Comparison of ENCODE assay signal across 19 cellular contexts in genomic region chr6:15280961-15281360, GRCh38. TPM values are rescaled to one million over a fixed set of nuclear protein-coding genes. Genes with fewer than 3 reads are reported as not detected.
DNase-seq lines count a peak whose midpoint lies in the region; ATAC-seq and TF ChIP-seq lines count a peak whose summit lies in the region.
"Had no signal": no experiment of that assay in that cellular context is flagged by ENCODE, and none has a peak within 500 bp of the region (broad histone marks: within the 10 kb centered on the region; RNA-seq: fewer than 3 reads in every experiment).

No MANE protein-coding gene starts in this region.

- peak overlapping the region; percentile 65 for H3K27ac Mint-ChIP-seq in activated CD4-positive, alpha-beta T cell treated with anti-CD3 and anti-CD28 coated beads, Interleukin-2, amount 10 ng/mL, durations not matched to agents 24 days and 14 days
- no peak overlapping the region for H3K27ac Mint-ChIP-seq in activated CD4-positive, alpha-beta T cell treated with anti-CD3 and anti-CD28 coated beads for 36 hours
- H3K27ac Mint-ChIP-seq in activated T-helper 2 cell treated with anti-CD3 and anti-CD28 coated beads, Interferon-gamma antibody, Interleukin-2, Interleukin-4, amounts not matched to agents 10 μg/mL and 5 μg/mL and 100 μg/mL, durations not matched to agents 14 hours and 24 hours and 36 hours: peak overlapping the region; percentile 70
- H3K27ac Mint-ChIP-seq in stimulated activated effector memory CD8-positive, alpha-beta T cell treated with anti-CD3 and anti-CD28 coated beads, Interleukin-12 subunit alpha, Interleukin-12 subunit beta, amount 100 ng/mL, for 72 hours: peak overlapping the region; percentile 9
- H3K27ac Mint-ChIP-seq: activated T-helper 17 cell treated with anti-CD3 and anti-CD28 coated beads, Interleukin-2, amount 50 U/mL, for 72 hours had no signal

- peak overlapping the region; percentile 26 for H3K4me2 ChIP-seq in hepatocyte

- no peaks in the 10 kb centered on the region for H3K36me3 ChIP-seq in hepatocyte (replicated peaks; ENCODE audit: insufficient read depth, low read depth)
- H3K36me3 ChIP-seq: brain microvascular endothelial cell, colonic mucosa, transverse colon had no signal

- H3K4me1 ChIP-seq in hepatocyte (ENCODE audit: insufficient read depth): peaks cover 23% of the 10 kb centered on the region

- H3K4me3 ChIP-seq in hepatocyte: no peak overlapping the region
- H3K4me3 ChIP-seq: colonic mucosa, transverse colon had no signal

- H3K27me3 Mint-ChIP-seq in activated CD4-positive, alpha-beta T cell treated with anti-CD3 and anti-CD28 coated beads, Interleukin-2, amount 10 ng/mL, durations not matched to agents 24 days and 14 days: no peaks in the 10 kb centered on the region
- no peaks in the 10 kb centered on the region for H3K27me3 Mint-ChIP-seq in activated CD4-positive, alpha-beta T cell treated with anti-CD3 and anti-CD28 coated beads for 36 hours
- H3K27me3 Mint-ChIP-seq in activated T-helper 2 cell treated with anti-CD3 and anti-CD28 coated beads, Interferon-gamma antibody, Interleukin-2, Interleukin-4, amounts not matched to agents 10 μg/mL and 5 μg/mL and 100 μg/mL, durations not matched to agents 14 hours and 24 hours and 36 hours (ENCODE audit: low read depth): no peaks in the 10 kb centered on the region
- H3K27me3 Mint-ChIP-seq: activated T-helper 17 cell treated with anti-CD3 and anti-CD28 coated beads, Interleukin-2, amount 50 U/mL, for 72 hours had no signal

- no peaks in the 10 kb centered on the region for H3K9me2 ChIP-seq in hepatocyte (replicated peaks; ENCODE audit: insufficient read depth)

- H3K9me3 ChIP-seq in hepatocyte (ENCODE audit: low read depth): no peaks in the 10 kb centered on the region
- H3K9me3 ChIP-seq: colonic mucosa, transverse colon had no signal

- 95% methylated on average over 8 of the region's 8 CpGs for WGBS in hepatocyte (ENCODE audit: low lambda C conversion rate, missing lambda C conversion rate)

- H3K4me3 Mint-ChIP-seq in activated CD4-positive, alpha-beta T cell treated with anti-CD3 and anti-CD28 coated beads, Interleukin-2, amount 10 ng/mL, durations not matched to agents 24 days and 14 days: peak overlapping the region; percentile 30
- no peak overlapping the region for H3K4me3 Mint-ChIP-seq in activated CD4-positive, alpha-beta T cell treated with anti-CD3 and anti-CD28 coated beads for 36 hours
- no peak overlapping the region for H3K4me3 Mint-ChIP-seq in activated T-helper 2 cell treated with anti-CD3 and anti-CD28 coated beads, Interferon-gamma antibody, Interleukin-2, Interleukin-4, amounts not matched to agents 10 μg/mL and 5 μg/mL and 100 μg/mL, durations not matched to agents 14 hours and 24 hours and 36 hours (ENCODE audit: low read depth)
- H3K4me3 Mint-ChIP-seq in stimulated activated effector memory CD8-positive, alpha-beta T cell treated with anti-CD3 and anti-CD28 coated beads, Interleukin-12 subunit alpha, Interleukin-12 subunit beta, amount 100 ng/mL, for 72 hours: no peak overlapping the region
- H3K4me3 Mint-ChIP-seq: activated T-helper 17 cell treated with anti-CD3 and anti-CD28 coated beads, Interleukin-2, amount 50 U/mL, for 72 hours had no signal

- no peak for DNase-seq in activated CD4-positive, alpha-beta T cell treated with anti-CD3 and anti-CD28 coated beads, Interleukin-2, amount 10 ng/mL, durations not matched to agents 24 days and 14 days
- no peak for DNase-seq in activated CD4-positive, alpha-beta T cell treated with anti-CD3 and anti-CD28 coated beads for 36 hours
- DNase-seq in activated T-helper 2 cell treated with anti-CD3 and anti-CD28 coated beads, Interferon-gamma antibody, Interleukin-2, Interleukin-4, amounts not matched to agents 10 μg/mL and 5 μg/mL and 100 μg/mL, durations not matched to agents 14 hours and 24 hours and 36 hours (ENCODE audit: low spot score): no peak
- DNase-seq in hepatocyte (ENCODE audit: low spot score) (no peak), amniotic stem cell (lab: John Stamatoyannopoulos, UW) (no peak), T-helper 9 cell (no peak)
- DNase-seq in stimulated activated effector memory CD8-positive, alpha-beta T cell treated with anti-CD3 and anti-CD28 coated beads, Interleukin-12 subunit alpha, Interleukin-12 subunit beta, amount 100 ng/mL, for 72 hours (ENCODE audit: low spot score in 2 of 2): no peak
- DNase-seq: activated CD4-positive, alpha-beta T cell treated with anti-CD3 and anti-CD28 coated beads for 1 hour; AML-193; brain microvascular endothelial cell; colonic mucosa; KBM-7; MM.1S; NCI-H1436 treated with DMSO at 0.1 percent for 48 hours; T1000; transverse colon had no signal

- H2AFZ ChIP-seq in hepatocyte: no peak overlapping the region
- H2AFZ ChIP-seq: parathyroid adenoma had no signal

- ATAC-seq in activated CD4-positive, alpha-beta T cell treated with anti-CD3 and anti-CD28 coated beads for 36 hours: no peak
- no peak for ATAC-seq in stimulated activated effector memory CD8-positive, alpha-beta T cell treated with anti-CD3 and anti-CD28 coated beads, Interleukin-12 subunit alpha, Interleukin-12 subunit beta, amount 100 ng/mL, for 72 hours
- no peak for ATAC-seq in HG02571 (IDR thresholded peaks at IDR 0.05; ENCODE audit: unreplicated experiment)
- ATAC-seq: activated T-helper 17 cell treated with anti-CD3 and anti-CD28 coated beads, Interleukin-2, amount 50 U/mL, for 72 hours had no signal

- no peak overlapping the region for H3K27ac ChIP-seq in hepatocyte
- H3K27ac ChIP-seq: brain microvascular endothelial cell, colonic mucosa, parathyroid adenoma, transverse colon had no signal

- TF ChIP-seq CTCF in hepatocyte (IDR thresholded peaks at IDR 0.05; ENCODE audit: poor library complexity): no peak

- no peaks in the 10 kb centered on the region for H3K27me3 ChIP-seq in hepatocyte
- H3K27me3 ChIP-seq: brain microvascular endothelial cell, colonic mucosa, transverse colon had no signal

- intact Hi-C loops in activated CD4-positive, alpha-beta T cell treated with anti-CD3 and anti-CD28 coated beads, Interleukin-2, amount 10 ng/mL, durations not matched to agents 24 days and 14 days (cut with micrococcal nuclease): no loop called here
- intact Hi-C loops in activated CD4-positive, alpha-beta T cell treated with anti-CD3 and anti-CD28 coated beads for 36 hours (cut with DNase I, micrococcal nuclease): no loop called here
- intact Hi-C loops in activated T-helper 2 cell treated with anti-CD3 and anti-CD28 coated beads, Interferon-gamma antibody, Interleukin-2, Interleukin-4, amounts not matched to agents 10 μg/mL and 5 μg/mL and 100 μg/mL, durations not matched to agents 14 hours and 24 hours and 36 hours (cut with micrococcal nuclease): no loop called here

- peaks cover 94% of the 10 kb centered on the region for H3K79me2 ChIP-seq in hepatocyte

- POLR2A ChIA-PET in activated CD4-positive, alpha-beta T cell treated with anti-CD3 and anti-CD28 coated beads for 36 hours (lab: Charles Lee): no interaction called here

- peaks cover 23% of the 10 kb centered on the region for H4K20me1 ChIP-seq in hepatocyte (ENCODE audit: insufficient read depth, poor library complexity, severe bottlenecking)

- no peaks in the 10 kb centered on the region for H3K9me3 Mint-ChIP-seq in activated CD4-positive, alpha-beta T cell treated with anti-CD3 and anti-CD28 coated beads, Interleukin-2, amount 10 ng/mL, durations not matched to agents 24 days and 14 days
- no peaks in the 10 kb centered on the region for H3K9me3 Mint-ChIP-seq in activated CD4-positive, alpha-beta T cell treated with anti-CD3 and anti-CD28 coated beads for 36 hours (ENCODE audit: low read depth)
- H3K9me3 Mint-ChIP-seq in activated T-helper 2 cell treated with anti-CD3 and anti-CD28 coated beads, Interferon-gamma antibody, Interleukin-2, Interleukin-4, amounts not matched to agents 10 μg/mL and 5 μg/mL and 100 μg/mL, durations not matched to agents 14 hours and 24 hours and 36 hours: no peaks in the 10 kb centered on the region
- H3K9me3 Mint-ChIP-seq in stimulated activated effector memory CD8-positive, alpha-beta T cell treated with anti-CD3 and anti-CD28 coated beads, Interleukin-12 subunit alpha, Interleukin-12 subunit beta, amount 100 ng/mL, for 72 hours: no peaks in the 10 kb centered on the region
- H3K9me3 Mint-ChIP-seq: activated T-helper 17 cell treated with anti-CD3 and anti-CD28 coated beads, Interleukin-2, amount 50 U/mL, for 72 hours had no signal

- CTCF ChIA-PET in activated CD4-positive, alpha-beta T cell treated with anti-CD3 and anti-CD28 coated beads for 36 hours (lab: Charles Lee): no interaction called here

- peaks cover 31% of the 10 kb centered on the region for H3K36me3 Mint-ChIP-seq in activated CD4-positive, alpha-beta T cell treated with anti-CD3 and anti-CD28 coated beads, Interleukin-2, amount 10 ng/mL, durations not matched to agents 24 days and 14 days (ENCODE audit: low read depth)
- peaks cover 27% of the 10 kb centered on the region for H3K36me3 Mint-ChIP-seq in activated CD4-positive, alpha-beta T cell treated with anti-CD3 and anti-CD28 coated beads for 36 hours (ENCODE audit: low read depth)
- peaks cover 54% of the 10 kb centered on the region for H3K36me3 Mint-ChIP-seq in activated T-helper 2 cell treated with anti-CD3 and anti-CD28 coated beads, Interferon-gamma antibody, Interleukin-2, Interleukin-4, amounts not matched to agents 10 μg/mL and 5 μg/mL and 100 μg/mL, durations not matched to agents 14 hours and 24 hours and 36 hours (ENCODE audit: low read depth)
- H3K36me3 Mint-ChIP-seq in stimulated activated effector memory CD8-positive, alpha-beta T cell treated with anti-CD3 and anti-CD28 coated beads, Interleukin-12 subunit alpha, Interleukin-12 subunit beta, amount 100 ng/mL, for 72 hours: peaks cover 31% of the 10 kb centered on the region

- H3K4me1 Mint-ChIP-seq in activated CD4-positive, alpha-beta T cell treated with anti-CD3 and anti-CD28 coated beads, Interleukin-2, amount 10 ng/mL, durations not matched to agents 24 days and 14 days: peaks cover 52% of the 10 kb centered on the region
- H3K4me1 Mint-ChIP-seq in activated CD4-positive, alpha-beta T cell treated with anti-CD3 and anti-CD28 coated beads for 36 hours: peaks cover 78% of the 10 kb centered on the region
- H3K4me1 Mint-ChIP-seq in activated T-helper 2 cell treated with anti-CD3 and anti-CD28 coated beads, Interferon-gamma antibody, Interleukin-2, Interleukin-4, amounts not matched to agents 10 μg/mL and 5 μg/mL and 100 μg/mL, durations not matched to agents 14 hours and 24 hours and 36 hours (ENCODE audit: low read depth): peaks cover 58% of the 10 kb centered on the region
- H3K4me1 Mint-ChIP-seq in stimulated activated effector memory CD8-positive, alpha-beta T cell treated with anti-CD3 and anti-CD28 coated beads, Interleukin-12 subunit alpha, Interleukin-12 subunit beta, amount 100 ng/mL, for 72 hours: peaks cover 67% of the 10 kb centered on the region

RNA-seq across cellular contexts. Expression of gene JARID2, which starts 35.1 kb away (rescaled TPM):
- total RNA-seq in activated CD4-positive, alpha-beta T cell treated with anti-CD3 and anti-CD28 coated beads, Interleukin-2, amount 10 ng/mL, durations not matched to agents 24 days and 14 days: 48.7 and 49.5 TPM in 2 replicates
- 10 to 100 TPM; 43.0 to 48.6 TPM for total RNA-seq in activated CD4-positive, alpha-beta T cell treated with anti-CD3 and anti-CD28 coated beads for 36 hours
- 55.9 and 57.7 TPM in 2 replicates for total RNA-seq in activated T-helper 2 cell treated with anti-CD3 and anti-CD28 coated beads, Interferon-gamma antibody, Interleukin-2, Interleukin-4, amounts not matched to agents 10 μg/mL and 5 μg/mL and 100 μg/mL, durations not matched to agents 14 hours and 24 hours and 36 hours
- 7.7 and 11.6 TPM in 2 replicates for total RNA-seq in hepatocyte
- polyA plus RNA-seq in hepatocyte: 4.6 and 6.8 TPM in 2 replicates
